Comparison of ENCODE assay signal across 8 cellular contexts in the genomic region with DNA sequence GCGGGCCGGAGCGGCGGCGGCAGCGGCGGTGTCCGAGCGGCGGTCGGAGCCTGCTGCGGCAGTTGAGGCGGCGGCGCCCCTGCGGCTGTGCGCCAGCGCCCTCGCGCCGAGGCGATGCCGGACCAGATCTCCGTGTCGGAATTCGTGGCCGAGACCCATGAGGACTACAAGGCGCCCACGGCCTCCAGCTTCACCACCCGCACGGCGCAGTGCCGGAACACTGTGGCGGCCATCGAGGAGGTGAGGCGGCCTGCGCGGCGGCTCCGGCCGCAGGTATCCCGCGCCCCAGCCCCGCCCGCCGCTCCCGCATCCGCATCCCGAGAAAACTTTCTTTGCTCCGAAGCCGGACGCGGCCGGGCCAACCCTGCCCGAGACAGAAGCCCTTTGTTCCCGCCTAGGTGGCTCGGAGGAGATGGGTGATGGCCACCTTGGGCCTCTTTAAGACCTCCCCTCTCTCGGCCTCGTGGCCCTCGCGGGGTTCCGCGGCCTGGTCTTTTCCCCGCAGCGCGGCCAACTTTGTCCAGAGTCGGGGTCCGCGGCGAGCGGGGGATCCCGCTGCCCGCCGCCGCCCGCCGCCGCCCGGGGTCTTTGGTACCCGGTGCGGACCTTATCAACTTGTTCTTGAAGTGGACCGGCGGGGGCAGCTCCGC. TPM values are rescaled to one million over a fixed set of nuclear protein-coding genes. Genes with fewer than 3 reads are reported as not detected.
DNase-seq lines count a peak whose midpoint lies in the region; ATAC-seq, FAIRE-seq and TF ChIP-seq lines count a peak whose summit lies in the region.

No MANE protein-coding gene starts in this region.

- TF ChIP-seq RAD21 in A549 (conservative IDR thresholded peaks at IDR 0.05 in 1 of 2, IDR thresholded peaks at IDR 0.05 in 1 of 2) (no peak), Ishikawa (IDR thresholded peaks at IDR 0.05; ENCODE audit: low read depth) (no peak)

- no peaks in the 10 kb centered on the region for H3K27me3 ChIP-seq in brain microvascular endothelial cell (replicated peaks)

- TF ChIP-seq CTCF in A549 (IDR thresholded peaks at IDR 0.05) (no peak), GM13977 (IDR thresholded peaks at IDR 0.05; ENCODE audit: extremely low read depth, insufficient read depth, missing control alignments) (no peak), brain microvascular endothelial cell (IDR thresholded peaks at IDR 0.05; ENCODE audit: low read depth, low read length, missing control alignments) (no peak), kidney (IDR thresholded peaks at IDR 0.05; ENCODE audit: borderline replicate concordance, extremely low read depth, insufficient read depth) (no peak)

- H3K36me3 ChIP-seq in brain microvascular endothelial cell (replicated peaks): peaks cover 2% of the 10 kb centered on the region
- H3K36me3 ChIP-seq in kidney (ENCODE audit: control insufficient read depth in 1 of 2, insufficient read depth in 2 of 2, low read length in 2 of 2): no peaks in the 10 kb centered on the region

- FAIRE-seq in A549 (lab: Jason Lieb, UNC): no peak
- FAIRE-seq in kidney (lab: Jason Lieb, UNC): no peak

- peak overlapping the region; percentile 78 for H3K4me2 ChIP-seq in A549

- peak overlapping the region; percentile 83 to 93 for H3K27ac ChIP-seq in A549
- peak overlapping the region; percentile 61 for H3K27ac ChIP-seq in brain microvascular endothelial cell
- H3K27ac ChIP-seq in kidney (ENCODE audit: low read depth in 2 of 2, low read length in 2 of 2): peak overlapping the region; percentile 89 to 91

- intact Hi-C loops in kidney (cut with DNase I): no loop called here

- H3K4me1 ChIP-seq in A549 (peaks cover 39% of the 10 kb centered on the region), kidney (ENCODE audit: control insufficient read depth in 1 of 2, insufficient read depth in 1 of 2, low read depth in 1 of 2, low read length in 2 of 2) (peaks cover 16 to 27% of the 10 kb centered on the region in 2 donors)

- DNase-seq in A549 (ENCODE audit: low read depth in 1 of 2, low spot score in 1 of 2) (peak; percentile 35 to 53), GM13977 (ENCODE audit: low spot score) (peak; percentile 48), brain microvascular endothelial cell (no peak), kidney (no peak)
- peak; percentile 9 for DNase-seq in stimulated activated naive CD8-positive, alpha-beta T cell treated with anti-CD3 and anti-CD28 coated beads, Interleukin-15, Interleukin-2, amounts not matched to agents 100 U/mL and 50 U/mL, for 24 hours

- TF ChIP-seq EP300 in A549 (IDR thresholded peaks at IDR 0.05): no peak
- no peak for TF ChIP-seq EP300 in Ishikawa (IDR thresholded peaks at IDR 0.05; ENCODE audit: borderline replicate concordance)

- CTCF ChIA-PET in A549 (lab: Yijun Ruan, JAX): interaction anchor here (1.2 to 7.3 kb wide), 15 partner anchors 10 to 164 kb away, joined by 3 to 114 read pairs (median 6); no protein-coding TSS in a partner anchor

- POLR2A ChIA-PET in A549 (lab: Yijun Ruan, JAX): interaction anchor here (2.6 to 3.4 kb wide), 2 partner anchors 103 to 127 kb away, joined by 8 to 10 read pairs; no protein-coding TSS in a partner anchor

- TF ChIP-seq POLR2A in A549 (IDR thresholded peaks at IDR 0.05; ENCODE audit: low read length): no peak
- no peak for TF ChIP-seq POLR2A in GM18505 (IDR thresholded peaks at IDR 0.05; ENCODE audit: borderline replicate concordance, extremely low read depth, insufficient read depth, insufficient read length)

- 2% methylated on average over 16 of the region's 84 CpGs for WGBS in A549 (ENCODE audit: missing lambda C conversion rate)

- in situ Hi-C loops in GM13977 (cut with MboI; ENCODE audit: low pct_unique_long_range_greater_than_20kb, low sequenced_read_pairs, unreplicated experiment) (no loop called here), brain microvascular endothelial cell (cut with HindIII; ENCODE audit: low pct_ligation_motif_present, low sequenced_read_pairs) (no loop called here)

- H3K9me3 ChIP-seq in A549 (no peaks in the 10 kb centered on the region), kidney (ENCODE audit: control insufficient read depth in 1 of 2, low read length in 2 of 2) (no peaks in the 10 kb centered on the region)

- ATAC-seq in A549 (peak; percentile 63 to 66), GM18505 (IDR thresholded peaks at IDR 0.05; ENCODE audit: unreplicated experiment) (no peak), HG02840 (IDR thresholded peaks at IDR 0.05; ENCODE audit: low FRiP score, unreplicated experiment) (no peak)
- ATAC-seq in stimulated activated naive CD8-positive, alpha-beta T cell treated with anti-CD3 and anti-CD28 coated beads, Interleukin-15, Interleukin-2, amounts not matched to agents 100 U/mL and 50 U/mL, for 24 hours: peak; percentile 20

- H3K9ac ChIP-seq in kidney (ENCODE audit: low read length in 2 of 2): peak overlapping the region; percentile 72 to 88

- peak overlapping the region; percentile 93 for H3K4me3 ChIP-seq in A549
- peak overlapping the region; percentile 78 for H3K4me3 ChIP-seq in brain microvascular endothelial cell (ENCODE audit: low read depth, low read length)
- H3K4me3 ChIP-seq in kidney (ENCODE audit: low read length in 2 of 2): peak overlapping the region; percentile 66 to 74

TF ChIP-seq in A549, 52 proteins besides CTCF, POLR2A, EP300 and RAD21:
- TF ChIP-seq KDM1A (IDR thresholded peaks at IDR 0.05; ENCODE audit: low read depth): peak; percentile 37; the same call in 1 of the 2 replicates
- TF ChIP-seq HOXB13 (CRISPR knock-in tag; IDR thresholded peaks at IDR 0.05; ENCODE audit: low read depth): no peak
- no peak for TF ChIP-seq RCOR1 (IDR thresholded peaks at IDR 0.05; ENCODE audit: low read depth, low read length)
- TF ChIP-seq TP53 (CRISPR knock-in tag; IDR thresholded peaks at IDR 0.05): no peak
- TF ChIP-seq E2F6 (IDR thresholded peaks at IDR 0.05; ENCODE audit: borderline replicate concordance, low read depth): peak; percentile 72; the same call in 1 of the 2 replicates
- peak; percentile 75 for TF ChIP-seq MAX (IDR thresholded peaks at IDR 0.05)
- TF ChIP-seq SMC3 (IDR thresholded peaks at IDR 0.05): no peak
- peak; percentile 59 for TF ChIP-seq PHF8 (IDR thresholded peaks at IDR 0.05; ENCODE audit: borderline replicate concordance, low read depth)
- TF ChIP-seq HOXB5 (CRISPR knock-in tag; IDR thresholded peaks at IDR 0.05): no peak
- TF ChIP-seq ZSCAN20 (CRISPR knock-in tag; IDR thresholded peaks at IDR 0.05): no peak
- no peak for TF ChIP-seq CBX8 (IDR thresholded peaks at IDR 0.05)

TF ChIP-seq in Ishikawa, 13 proteins besides CTCF, POLR2A, EP300 and RAD21:
- TF ChIP-seq MAX (IDR thresholded peaks at IDR 0.05): no peak; the same call in none of the 2 replicates
- 0 out of 2 replicates have a peak, but pooled peaks have one; percentile 30 for TF ChIP-seq TAF1 (IDR thresholded peaks at IDR 0.05; ENCODE audit: low read depth)
- peak; percentile 37; the same call in 1 of the 2 replicates for TF ChIP-seq YY1 (IDR thresholded peaks at IDR 0.05; ENCODE audit: low read depth)
- no peak for TF ChIP-seq CREB1 (IDR thresholded peaks at IDR 0.05; ENCODE audit: low read depth)

RNA-seq across cellular contexts. Expression of gene ASAP2, which starts 0.5 kb away (rescaled TPM):
- polyA plus RNA-seq in A549 (2011; rRNA removed) (27.9 TPM in 2 replicates), A549 (2017; fragmentation: RNase III; extraction: RNeasy Plus Mini Kit Qiagen cat#74134 plus additional on column Dnase treatment) (17.8 to 19.9 TPM (median 19.8 TPM) in 3 replicates), kidney (ENCODE audit: insufficient read depth, low read depth, low replicate concordance) (26.2 TPM)
- 16.5 and 17.2 TPM in 2 replicates for polyA plus RNA-seq in A549 (2012; cell fraction: cytosol; rRNA removed)
- 16.5 and 20.1 TPM in 2 replicates for polyA plus RNA-seq in A549 (2012; cell fraction: nucleus; rRNA removed)
- polyA minus RNA-seq in A549 (2011; rRNA and poly(A)+ RNA removed): 21.6 and 27.9 TPM in 2 replicates
- 54.8 TPM for total RNA-seq in kidney

Comparison
In these comparisons a context has a peak if more than half of its experiments do, and no peak if none do; other contexts are left out.
1. ATAC-seq: peak in A549 (2 of 2) and stimulated activated naive CD8-positive, alpha-beta T cell treated with anti-CD3 and anti-CD28 coated beads, Interleukin-15, Interleukin-2, amounts not matched to agents 100 U/mL and 50 U/mL, for 24 hours (single experiment); none in GM18505 (single experiment) and HG02840 (single experiment).
2. DNase-seq: peak in A549 (2 of 2), GM13977 (single experiment) and stimulated activated naive CD8-positive, alpha-beta T cell treated with anti-CD3 and anti-CD28 coated beads, Interleukin-15, Interleukin-2, amounts not matched to agents 100 U/mL and 50 U/mL, for 24 hours (single experiment); none in brain microvascular endothelial cell (single experiment) and kidney (single experiment).
3. Peak in every context shown above with its lines, with median percentiles within 50 percentile points of each other: H3K27ac ChIP-seq and H3K4me3 ChIP-seq.